8 cellular contexts compared by ENCODE assay signal in the genomic region with DNA sequence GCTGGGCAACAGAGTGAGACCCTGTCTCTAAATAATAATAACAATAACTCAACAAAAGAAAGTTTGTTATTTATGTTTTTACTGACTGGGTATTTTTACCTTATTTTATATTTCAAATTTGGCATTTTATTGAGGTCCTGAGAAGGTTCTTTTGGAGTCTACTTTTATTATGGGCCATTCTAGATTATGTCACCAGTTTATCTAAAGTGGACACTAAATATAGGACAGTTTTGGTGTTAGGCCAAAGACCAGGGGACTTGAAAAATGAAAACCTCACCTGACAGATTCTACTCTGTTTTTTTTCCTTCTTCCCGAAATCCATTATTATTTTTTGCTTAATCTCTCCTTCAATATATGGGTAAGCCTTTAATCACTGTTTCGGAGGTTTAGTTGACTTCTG.
"Had no signal": no experiment of that assay in that cellular context is flagged by ENCODE, and none has a peak within 500 bp of the region (broad histone marks: within the 10 kb centered on the region; RNA-seq: fewer than 3 reads in every experiment).

No MANE protein-coding gene starts in this region.

- H3K36me3 ChIP-seq: HAP-1 had no signal

- H3K9me3 ChIP-seq: HAP-1 had no signal

- H3K27ac ChIP-seq: GM23248 had no signal

- FAIRE-seq: HTR-8/SVneo had no signal

- H3K4me3 ChIP-seq: GM23248, HAP-1 had no signal

- DNase-seq: GOT3, H7, HFFc6, IMR-90 had no signal

- ATAC-seq: HCT116 had no signal
